ENCODE assay signal across 1 cellular context in the genomic region with DNA sequence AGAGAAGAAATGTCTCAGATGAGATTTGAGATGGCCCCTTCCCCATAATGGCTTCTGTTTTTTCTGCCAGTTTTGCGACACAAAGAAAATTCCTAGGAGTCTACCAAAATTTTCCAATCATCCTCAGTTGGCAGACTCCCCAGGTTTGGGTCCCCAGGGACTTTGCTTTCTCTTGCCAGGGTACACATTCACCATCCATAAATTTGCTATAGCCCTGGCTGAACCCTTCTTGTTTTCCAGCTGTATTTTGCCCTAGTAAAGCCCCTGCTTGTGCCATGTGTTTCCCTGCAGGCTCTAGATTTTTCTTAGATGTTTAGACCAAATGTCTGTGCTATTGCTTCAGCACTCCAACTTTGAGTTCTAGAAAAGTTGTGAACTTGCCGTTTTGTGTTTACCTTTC.
TF ChIP-seq lines count a peak whose summit lies in the region.

No MANE protein-coding gene starts in this region.

TF ChIP-seq in GM23338, 12 proteins besides CTCF, POLR2A, EP300 and RAD21 (continued from another document):
- TF ChIP-seq, protein P1, sequence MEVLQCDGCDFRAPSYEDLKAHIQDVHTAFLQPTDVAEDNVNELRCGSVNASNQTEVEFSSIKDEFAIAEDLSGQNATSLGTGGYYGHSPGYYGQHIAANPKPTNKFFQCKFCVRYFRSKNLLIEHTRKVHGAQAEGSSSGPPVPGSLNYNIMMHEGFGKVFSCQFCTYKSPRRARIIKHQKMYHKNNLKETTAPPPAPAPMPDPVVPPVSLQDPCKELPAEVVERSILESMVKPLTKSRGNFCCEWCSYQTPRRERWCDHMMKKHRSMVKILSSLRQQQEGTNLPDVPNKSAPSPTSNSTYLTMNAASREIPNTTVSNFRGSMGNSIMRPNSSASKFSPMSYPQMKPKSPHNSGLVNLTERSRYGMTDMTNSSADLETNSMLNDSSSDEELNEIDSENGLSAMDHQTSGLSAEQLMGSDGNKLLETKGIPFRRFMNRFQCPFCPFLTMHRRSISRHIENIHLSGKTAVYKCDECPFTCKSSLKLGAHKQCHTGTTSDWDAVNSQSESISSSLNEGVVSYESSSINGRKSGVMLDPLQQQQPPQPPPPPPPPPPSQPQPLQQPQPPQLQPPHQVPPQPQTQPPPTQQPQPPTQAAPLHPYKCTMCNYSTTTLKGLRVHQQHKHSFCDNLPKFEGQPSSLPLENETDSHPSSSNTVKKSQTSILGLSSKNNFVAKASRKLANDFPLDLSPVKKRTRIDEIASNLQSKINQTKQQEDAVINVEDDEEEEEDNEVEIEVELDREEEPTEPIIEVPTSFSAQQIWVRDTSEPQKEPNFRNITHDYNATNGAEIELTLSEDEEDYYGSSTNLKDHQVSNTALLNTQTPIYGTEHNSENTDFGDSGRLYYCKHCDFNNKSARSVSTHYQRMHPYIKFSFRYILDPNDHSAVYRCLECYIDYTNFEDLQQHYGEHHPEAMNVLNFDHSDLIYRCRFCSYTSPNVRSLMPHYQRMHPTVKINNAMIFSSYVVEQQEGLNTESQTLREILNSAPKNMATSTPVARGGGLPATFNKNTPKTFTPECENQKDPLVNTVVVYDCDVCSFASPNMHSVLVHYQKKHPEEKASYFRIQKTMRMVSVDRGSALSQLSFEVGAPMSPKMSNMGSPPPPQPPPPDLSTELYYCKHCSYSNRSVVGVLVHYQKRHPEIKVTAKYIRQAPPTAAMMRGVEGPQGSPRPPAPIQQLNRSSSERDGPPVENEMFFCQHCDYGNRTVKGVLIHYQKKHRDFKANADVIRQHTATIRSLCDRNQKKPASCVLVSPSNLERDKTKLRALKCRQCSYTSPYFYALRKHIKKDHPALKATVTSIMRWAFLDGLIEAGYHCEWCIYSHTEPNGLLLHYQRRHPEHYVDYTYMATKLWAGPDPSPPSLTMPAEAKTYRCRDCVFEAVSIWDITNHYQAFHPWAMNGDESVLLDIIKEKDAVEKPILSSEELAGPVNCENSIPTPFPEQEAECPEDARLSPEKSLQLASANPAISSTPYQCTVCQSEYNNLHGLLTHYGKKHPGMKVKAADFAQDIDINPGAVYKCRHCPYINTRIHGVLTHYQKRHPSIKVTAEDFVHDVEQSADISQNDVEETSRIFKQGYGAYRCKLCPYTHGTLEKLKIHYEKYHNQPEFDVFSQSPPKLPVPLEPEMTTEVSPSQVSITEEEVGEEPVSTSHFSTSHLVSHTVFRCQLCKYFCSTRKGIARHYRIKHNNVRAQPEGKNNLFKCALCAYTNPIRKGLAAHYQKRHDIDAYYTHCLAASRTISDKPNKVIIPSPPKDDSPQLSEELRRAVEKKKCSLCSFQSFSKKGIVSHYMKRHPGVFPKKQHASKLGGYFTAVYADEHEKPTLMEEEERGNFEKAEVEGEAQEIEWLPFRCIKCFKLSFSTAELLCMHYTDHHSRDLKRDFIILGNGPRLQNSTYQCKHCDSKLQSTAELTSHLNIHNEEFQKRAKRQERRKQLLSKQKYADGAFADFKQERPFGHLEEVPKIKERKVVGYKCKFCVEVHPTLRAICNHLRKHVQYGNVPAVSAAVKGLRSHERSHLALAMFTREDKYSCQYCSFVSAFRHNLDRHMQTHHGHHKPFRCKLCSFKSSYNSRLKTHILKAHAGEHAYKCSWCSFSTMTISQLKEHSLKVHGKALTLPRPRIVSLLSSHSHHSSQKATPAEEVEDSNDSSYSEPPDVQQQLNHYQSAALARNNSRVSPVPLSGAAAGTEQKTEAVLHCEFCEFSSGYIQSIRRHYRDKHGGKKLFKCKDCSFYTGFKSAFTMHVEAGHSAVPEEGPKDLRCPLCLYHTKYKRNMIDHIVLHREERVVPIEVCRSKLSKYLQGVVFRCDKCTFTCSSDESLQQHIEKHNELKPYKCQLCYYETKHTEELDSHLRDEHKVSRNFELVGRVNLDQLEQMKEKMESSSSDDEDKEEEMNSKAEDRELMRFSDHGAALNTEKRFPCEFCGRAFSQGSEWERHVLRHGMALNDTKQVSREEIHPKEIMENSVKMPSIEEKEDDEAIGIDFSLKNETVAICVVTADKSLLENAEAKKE (CRISPR knock-in tag; IDR thresholded peaks at IDR 0.05) = no peak
- TF ChIP-seq POLR2AphosphoS5 (IDR thresholded peaks at IDR 0.05; ENCODE audit: low read depth) (no peak), ZNF114 (CRISPR knock-in tag; IDR thresholded peaks at IDR 0.05) (no peak), REST (IDR thresholded peaks at IDR 0.05; ENCODE audit: unreplicated experiment) (no peak), EZH2phosphoT487 (IDR thresholded peaks at IDR 0.05; ENCODE audit: unreplicated experiment) (no peak), NANOG (IDR thresholded peaks at IDR 0.05; ENCODE audit: borderline replicate concordance) (no peak), ZNF331 (CRISPR knock-in tag; IDR thresholded peaks at IDR 0.05; ENCODE audit: low read depth) (no peak)
TF ChIP-seq in GM23338: peak in this region for 0.
